Comparison of ENCODE assay signal across 8 cellular contexts in the genomic region with DNA sequence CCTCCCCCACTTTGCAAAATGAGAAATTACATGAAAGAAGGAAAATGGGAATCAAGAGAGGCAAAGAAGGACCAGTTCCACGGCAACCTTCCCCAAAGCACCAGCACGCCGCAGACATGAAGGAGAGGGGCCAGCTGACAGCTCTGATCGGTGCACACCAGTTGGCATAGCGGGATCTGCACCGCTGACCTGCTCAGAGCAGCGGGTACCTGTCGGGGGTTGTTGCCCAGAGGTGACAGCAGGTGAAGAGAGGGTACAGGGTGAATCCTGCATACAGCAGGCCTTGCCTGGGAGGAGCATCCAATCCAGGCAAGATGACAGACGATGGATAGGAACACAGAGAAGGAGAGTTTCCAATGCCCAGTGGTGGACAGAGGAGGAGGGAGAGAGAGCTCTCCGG. TPM values are rescaled to one million over a fixed set of nuclear protein-coding genes. Genes with fewer than 3 reads are reported as not detected.
DNase-seq lines count a peak whose midpoint lies in the region; ATAC-seq and TF ChIP-seq lines count a peak whose summit lies in the region.
"Had no signal": no experiment of that assay in that cellular context is flagged by ENCODE, and none has a peak within 500 bp of the region (broad histone marks: within the 10 kb centered on the region; RNA-seq: fewer than 3 reads in every experiment).

No MANE protein-coding gene starts in this region.

- H3K4me3 ChIP-seq in H7 (ENCODE audit: insufficient read depth, low read depth, low read length) (no peak overlapping the region), right lobe of liver (no peak overlapping the region), OCI-LY7 (ENCODE audit: low read depth, low read length, poor library complexity, severe bottlenecking) (no peak overlapping the region)

- WGBS in right lobe of liver (ENCODE audit: insufficient coverage, low coverage, low lambda C conversion rate, missing lambda C conversion rate) = 86% methylated on average over 4 of the region's 10 CpGs

- no peaks in the 10 kb centered on the region for H3K36me3 Mint-ChIP-seq in activated T-helper 17 cell treated with anti-CD3 and anti-CD28 coated beads, Interleukin-2, amount 50 U/mL, for 72 hours (ENCODE audit: low read depth)

- peak overlapping the region; percentile 60 for H3K4me3 Mint-ChIP-seq in activated T-helper 17 cell treated with anti-CD3 and anti-CD28 coated beads, Interleukin-2, amount 50 U/mL, for 72 hours
- H3K4me3 Mint-ChIP-seq in stimulated activated naive CD8-positive, alpha-beta T cell treated with anti-CD3 and anti-CD28 coated beads, Interleukin-15, amount 100 ng/mL, for 72 hours = peak overlapping the region; percentile 65 to 68

- no peaks in the 10 kb centered on the region for H3K79me2 ChIP-seq in OCI-LY7 (ENCODE audit: insufficient read depth, low read depth, low read length)

- H3K27me3 ChIP-seq in H7 (ENCODE audit: control insufficient read depth, insufficient read depth, low read length) (no peaks in the 10 kb centered on the region), right lobe of liver (no peaks in the 10 kb centered on the region)

- H3K4me1 Mint-ChIP-seq in activated T-helper 17 cell treated with anti-CD3 and anti-CD28 coated beads, Interleukin-2, amount 50 U/mL, for 72 hours = peaks cover 16% of the 10 kb centered on the region
- H3K4me1 Mint-ChIP-seq in stimulated activated naive CD8-positive, alpha-beta T cell treated with anti-CD3 and anti-CD28 coated beads, Interleukin-15, amount 100 ng/mL, for 72 hours = peaks cover 49% of the 10 kb centered on the region

- H3K9me3 Mint-ChIP-seq in activated T-helper 17 cell treated with anti-CD3 and anti-CD28 coated beads, Interleukin-2, amount 50 U/mL, for 72 hours = no peaks in the 10 kb centered on the region
- H3K9me3 Mint-ChIP-seq in stimulated activated naive CD8-positive, alpha-beta T cell treated with anti-CD3 and anti-CD28 coated beads, Interleukin-15, amount 100 ng/mL, for 72 hours = no peaks in the 10 kb centered on the region

- POLR2A ChIA-PET in GM10248 (lab: Yijun Ruan, JAX) (no interaction called here), OCI-LY7 (lab: Charles Lee) (no interaction called here)

- H3K4me1 ChIP-seq in right lobe of liver = peaks cover 0 to 2% (median under 1%) of the 10 kb centered on the region in 4 donors
- H3K4me1 ChIP-seq in OCI-LY7 (ENCODE audit: insufficient read depth, low read length, poor library complexity, severe bottlenecking) = no peaks in the 10 kb centered on the region

- H3K27ac Mint-ChIP-seq in activated T-helper 17 cell treated with anti-CD3 and anti-CD28 coated beads, Interleukin-2, amount 50 U/mL, for 72 hours = peak overlapping the region; percentile 84
- H3K27ac Mint-ChIP-seq in stimulated activated naive CD8-positive, alpha-beta T cell treated with anti-CD3 and anti-CD28 coated beads, Interleukin-15, amount 100 ng/mL, for 72 hours = peak overlapping the region in 1 of 2 donors; percentile 77

- no peaks in the 10 kb centered on the region for H4K20me1 ChIP-seq in OCI-LY7 (ENCODE audit: insufficient read depth, low read length)

- peak; percentile 37 for DNase-seq in H7
- DNase-seq in right lobe of liver = no peak
- no peak for DNase-seq in stimulated activated naive CD8-positive, alpha-beta T cell treated with anti-CD3 and anti-CD28 coated beads, Interleukin-15, amount 100 ng/mL, for 72 hours
- DNase-seq in NCI-H187 treated with DMSO at 0.1 percent for 48 hours (lab: John Stamatoyannopoulos, UW) = no peak
- DNase-seq in GM10248 (ENCODE audit: extremely low spot score) = no peak
- DNase-seq in OCI-LY7 (ENCODE audit: low spot score) = no peak
- DNase-seq: head of caudate nucleus had no signal

- H3K36me3 ChIP-seq in H7 (replicated peaks; ENCODE audit: control insufficient read depth, insufficient read depth, low read length) = no peaks in the 10 kb centered on the region
- no peaks in the 10 kb centered on the region for H3K36me3 ChIP-seq in right lobe of liver
- no peaks in the 10 kb centered on the region for H3K36me3 ChIP-seq in OCI-LY7 (ENCODE audit: insufficient read depth, low read length)

- CTCF ChIA-PET in GM10248 (lab: Yijun Ruan, JAX) = interaction anchor here (6.3 kb wide), 1 partner anchor 13 kb away, joined by 34 read pairs; no protein-coding TSS in a partner anchor
- CTCF ChIA-PET in OCI-LY7 (lab: Charles Lee; ENCODE audit: unreplicated experiment) = no interaction called here

- no peak for TF ChIP-seq POLR2A in right lobe of liver (IDR thresholded peaks at IDR 0.05)

- intact Hi-C loops in right lobe of liver (cut with DNase I) (no loop called here), OCI-LY7 (cut with micrococcal nuclease; ENCODE audit: unreplicated experiment) (no loop called here)

- no TSS peak for BruUV-seq in OCI-LY7 (replicated peaks; lab: Mats Ljungman, UMichigan)

- ATAC-seq in activated T-helper 17 cell treated with anti-CD3 and anti-CD28 coated beads, Interleukin-2, amount 50 U/mL, for 72 hours (replicated peaks) = no peak
- ATAC-seq in right lobe of liver = no peak
- ATAC-seq in stimulated activated naive CD8-positive, alpha-beta T cell treated with anti-CD3 and anti-CD28 coated beads, Interleukin-15, amount 100 ng/mL, for 72 hours = no peak

- H3K27ac ChIP-seq in right lobe of liver (peak overlapping the region; percentile 63 to 81 (median 64)), OCI-LY7 (ENCODE audit: low read depth, low read length, poor library complexity, severe bottlenecking) (no peak overlapping the region)

- H3K9me3 ChIP-seq in right lobe of liver = no peaks in the 10 kb centered on the region
- no peaks in the 10 kb centered on the region for H3K9me3 ChIP-seq in OCI-LY7 (ENCODE audit: low read length)

- H3K9me2 ChIP-seq in OCI-LY7 (ENCODE audit: insufficient read depth, low read length) = no peaks in the 10 kb centered on the region

- no peak for TF ChIP-seq CTCF in right lobe of liver (IDR thresholded peaks at IDR 0.05)
- TF ChIP-seq CTCF in GM10248 (IDR thresholded peaks at IDR 0.05; ENCODE audit: control extremely low read depth, extremely low read depth, low read depth, missing control alignments) = no peak
- no peak for TF ChIP-seq CTCF in OCI-LY7 (conservative IDR thresholded peaks at IDR 0.05; ENCODE audit: low read length)

- peaks cover 12% of the 10 kb centered on the region for H3K27me3 Mint-ChIP-seq in activated T-helper 17 cell treated with anti-CD3 and anti-CD28 coated beads, Interleukin-2, amount 50 U/mL, for 72 hours
- no peaks in the 10 kb centered on the region for H3K27me3 Mint-ChIP-seq in stimulated activated naive CD8-positive, alpha-beta T cell treated with anti-CD3 and anti-CD28 coated beads, Interleukin-15, amount 100 ng/mL, for 72 hours

- no peak overlapping the region for H3K4me2 ChIP-seq in OCI-LY7 (ENCODE audit: low read length)

- H2AFZ ChIP-seq in OCI-LY7 (ENCODE audit: low read length) = no peak overlapping the region

RNA-seq across cellular contexts. Expression of gene CEP295NL, which starts 24.1 kb away (rescaled TPM):
- total RNA-seq in H7 (2014; rRNA removed; shearing (Covaris generic)) = 0.07 TPM in 1 of 2 replicates, not detected in the other
- total RNA-seq in activated T-helper 17 cell treated with anti-CD3 and anti-CD28 coated beads, Interleukin-2, amount 50 U/mL, for 72 hours = not detected
- total RNA-seq in right lobe of liver = 1 to 10 TPM in 1 of 6 experiments, under 1 TPM in 5; 0.19 to 1.0 (median 0.53) TPM
- total RNA-seq in OCI-LY7 (2014; rRNA removed; shearing (Covaris generic)) = not detected in 2 replicates
- not detected in 2 replicates for total RNA-seq in OCI-LY7 (2022)

RNA-seq across cellular contexts. Expression of gene USP36, which starts 38.3 kb away (rescaled TPM):
- total RNA-seq in H7 (2014; rRNA removed; shearing (Covaris generic)) = 24.6 and 32.8 TPM in 2 replicates
- total RNA-seq in activated T-helper 17 cell treated with anti-CD3 and anti-CD28 coated beads, Interleukin-2, amount 50 U/mL, for 72 hours = 100 to 1,000 TPM in 1 of 2 donors, 10 to 100 TPM in 1; 95.3 to 139 TPM
- 10 to 100 TPM; 12.7 to 27.8 (median 18.7) TPM for total RNA-seq in right lobe of liver
- total RNA-seq in OCI-LY7 (2014; rRNA removed; shearing (Covaris generic)) = 46.6 and 47.2 TPM in 2 replicates
- 113 and 144 TPM in 2 replicates for total RNA-seq in OCI-LY7 (2022)

RNA-seq across cellular contexts. Expression of gene TIMP2, which starts 46.3 kb away (rescaled TPM):
- total RNA-seq in H7 (2014; rRNA removed; shearing (Covaris generic)) = 12.3 and 13.9 TPM in 2 replicates
- total RNA-seq in activated T-helper 17 cell treated with anti-CD3 and anti-CD28 coated beads, Interleukin-2, amount 50 U/mL, for 72 hours = under 1 TPM; 0.74 to 0.86 TPM
- total RNA-seq in right lobe of liver (10 to 100 TPM; 18.9 to 36.1 (median 26.7) TPM), OCI-LY7 (2022) (not detected in 2 replicates)
- total RNA-seq in OCI-LY7 (2014; rRNA removed; shearing (Covaris generic)) = 0.54 and 0.57 TPM in 2 replicates
